23 cellular contexts compared by ENCODE assay signal in genomic region chr2:128790541-128790944, GRCh38.
"Had no signal": no experiment of that assay in that cellular context is flagged by ENCODE, and none has a peak within 500 bp of the region (broad histone marks: within the 10 kb centered on the region; RNA-seq: fewer than 3 reads in every experiment).

No MANE protein-coding gene starts in this region.

- H3K4me3 ChIP-seq: breast epithelium, MG63 had no signal

- DNase-seq: activated CD4-positive, alpha-beta T cell treated with anti-CD3 and anti-CD28 coated beads for 48 hours; activated CD4-positive, alpha-beta T cell treated with anti-CD3 and anti-CD28 coated beads, Interleukin-2, amount 50 U/mL, for 4 hours; activated CD4-positive, CD25-positive, alpha-beta regulatory T cell treated with anti-CD3 and anti-CD28 coated beads, Interleukin-2, amount 50 U/mL, for 72 hours; activated CD8-positive, alpha-beta memory T cell treated with anti-CD3 and anti-CD28 coated beads for 24 hours; activated effector memory CD4-positive, alpha-beta T cell treated with Interleukin-2 at 50 U/mL for 16 hours; activated naive CD4-positive, alpha-beta T cell; aorta; MG63; MV-4-11; NCI-H1092 treated with DMSO at 0.1 percent for 48 hours; NCI-H1436; NCI-H1694 treated with DMSO at 0.1 percent for 48 hours; NCI-H2029 treated with DMSO at 0.1 percent for 48 hours; NCI-H345; NCI-H510A; NCI-H526 treated with DMSO at 0.1 percent for 48 hours; NCI-H82; SIG-M5; T-helper 17 cell; T-helper 9 cell had no signal

- H3K4me1 ChIP-seq: breast epithelium had no signal

- H3K9me3 ChIP-seq: breast epithelium, MG63 had no signal

- H3K36me3 ChIP-seq: breast epithelium, MG63 had no signal

- ATAC-seq: T-helper 17 cell, WTC11 had no signal

- H3K27ac ChIP-seq: KMS-11 had no signal

- H3K27me3 ChIP-seq: breast epithelium, MG63 had no signal
